ENCODE assay signal across 8 cellular contexts in the genomic region with DNA sequence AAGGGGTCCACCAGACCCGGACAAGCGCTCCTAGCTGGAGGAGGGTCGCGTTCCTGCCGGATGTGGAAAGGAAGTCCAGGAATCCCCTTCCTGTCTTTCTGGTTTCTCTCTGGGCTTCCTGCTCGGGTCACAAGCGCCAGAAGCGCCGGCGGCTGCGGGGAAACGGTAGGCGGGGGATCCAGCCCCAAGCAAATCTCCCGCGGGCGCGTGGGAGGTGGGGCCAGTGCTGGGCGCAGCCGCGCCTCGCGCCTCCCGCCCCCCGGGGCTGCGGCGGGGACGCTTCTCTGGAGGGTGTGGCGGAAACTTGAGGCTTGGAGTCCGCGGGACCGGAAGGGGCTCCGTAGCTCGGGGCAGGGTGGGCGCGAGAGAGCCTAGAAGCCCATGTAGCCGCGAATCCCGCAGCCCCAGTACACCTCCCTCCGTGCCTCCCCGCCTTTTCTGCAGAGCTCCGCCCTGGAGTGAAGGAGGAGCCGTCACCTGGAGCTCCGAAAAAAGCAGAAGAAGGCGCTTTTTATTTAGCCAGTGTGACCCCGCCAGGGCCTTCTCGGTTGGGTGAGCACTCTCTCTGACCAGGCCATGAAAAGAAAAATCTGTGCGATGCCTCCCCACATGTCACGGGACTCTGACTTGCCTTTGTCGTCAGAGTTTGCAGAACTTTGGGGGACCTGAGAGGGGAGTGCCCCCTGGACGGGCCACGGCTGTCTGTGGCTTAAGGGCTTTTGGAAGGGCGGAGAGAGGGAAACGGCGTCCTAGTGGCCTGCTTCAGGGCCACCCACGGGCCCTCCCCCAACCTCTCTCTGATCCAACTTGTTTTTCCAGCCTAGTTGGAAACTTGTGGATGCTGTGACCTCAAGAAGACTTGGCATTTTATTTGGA. TPM values are rescaled to one million over a fixed set of nuclear protein-coding genes. Genes with fewer than 3 reads are reported as not detected.
DNase-seq lines count a peak whose midpoint lies in the region; ATAC-seq and TF ChIP-seq lines count a peak whose summit lies in the region.

No MANE protein-coding gene starts in this region.

- H3K4me1 Mint-ChIP-seq in activated CD4-positive, alpha-beta T cell treated with anti-CD3 and anti-CD28 coated beads for 36 hours: peaks cover 58% of the 10 kb centered on the region

- POLR2A ChIA-PET in activated CD4-positive, alpha-beta T cell treated with anti-CD3 and anti-CD28 coated beads for 36 hours (lab: Charles Lee): interaction anchor here (0.6 to 5.0 kb wide), 20 partner anchors 13 to 284 kb away, joined by 3 to 190 read pairs (median 6); a partner anchor contains a TSS

- H3K4me3 ChIP-seq in AG09309 (ENCODE audit: control insufficient read depth, low read depth, low read length): peak overlapping the region; percentile 75

- peaks cover 13% of the 10 kb centered on the region for H3K9me3 Mint-ChIP-seq in activated CD4-positive, alpha-beta T cell treated with anti-CD3 and anti-CD28 coated beads for 36 hours (ENCODE audit: low read depth)

- H3K27ac ChIP-seq in cingulate gyrus (ENCODE audit: low read depth, low read length): peak overlapping the region; percentile 20

- ATAC-seq in GM18873 (IDR thresholded peaks at IDR 0.05; ENCODE audit: low FRiP score, unreplicated experiment): peak; percentile 46
- peak; percentile 54 for ATAC-seq in HG03108 (IDR thresholded peaks at IDR 0.05; ENCODE audit: unreplicated experiment)
- ATAC-seq in activated CD4-positive, alpha-beta T cell treated with anti-CD3 and anti-CD28 coated beads for 36 hours: peak; percentile 72
- peak; percentile 89 for ATAC-seq in left lobe of liver

- peak overlapping the region; percentile 100 for H3K27ac Mint-ChIP-seq in activated CD4-positive, alpha-beta T cell treated with anti-CD3 and anti-CD28 coated beads for 36 hours

- peaks cover 64% of the 10 kb centered on the region for H3K36me3 Mint-ChIP-seq in activated CD4-positive, alpha-beta T cell treated with anti-CD3 and anti-CD28 coated beads for 36 hours (ENCODE audit: low read depth)

- peak overlapping the region; percentile 100 for H3K4me3 Mint-ChIP-seq in activated CD4-positive, alpha-beta T cell treated with anti-CD3 and anti-CD28 coated beads for 36 hours

- DNase-seq in AG09309 (ENCODE audit: low read depth) (no peak), NCI-H345 treated with DMSO at 0.1 percent for 48 hours (lab: John Stamatoyannopoulos, UW; ENCODE audit: unreplicated experiment) (peak; percentile 78), left lobe of liver (ENCODE audit: low spot score) (peak; percentile 71)
- DNase-seq in activated CD4-positive, alpha-beta T cell treated with anti-CD3 and anti-CD28 coated beads for 36 hours: peak; percentile 96
- DNase-seq in stimulated activated CD4-positive, alpha-beta T cell treated with anti-CD3 and anti-CD28 coated beads, Interleukin-2, amount 100 ng/mL, for 4 hours (ENCODE audit: low read depth): peak; percentile 75

- no peak for TF ChIP-seq CTCF in AG09309 (IDR thresholded peaks at IDR 0.05; ENCODE audit: control insufficient read depth, insufficient read depth, low read depth, low read length, missing control alignments)

- CTCF ChIA-PET in activated CD4-positive, alpha-beta T cell treated with anti-CD3 and anti-CD28 coated beads for 36 hours (lab: Charles Lee): interaction anchor here (0.6 to 11.1 kb wide), 13 partner anchors 8 to 149 kb away, joined by 3 to 124 read pairs (median 4); a partner anchor contains a TSS

- H3K27me3 Mint-ChIP-seq in activated CD4-positive, alpha-beta T cell treated with anti-CD3 and anti-CD28 coated beads for 36 hours: no peaks in the 10 kb centered on the region

- intact Hi-C loops in activated CD4-positive, alpha-beta T cell treated with anti-CD3 and anti-CD28 coated beads for 36 hours (cut with DNase I, micrococcal nuclease): loop anchor here (1.0 to 5.0 kb wide), 11 partner anchors 14 to 404 kb away; a partner anchor contains a TSS

RNA-seq across cellular contexts. Expression of a gene that starts 21.4 kb away (rescaled TPM):
- total RNA-seq in activated CD4-positive, alpha-beta T cell treated with anti-CD3 and anti-CD28 coated beads for 36 hours: 100 to 1,000 TPM; 190 to 212 TPM
- total RNA-seq in left lobe of liver: 1.6 TPM

RNA-seq across cellular contexts. Expression of a gene that starts 40.3 kb away (rescaled TPM):
- under 1 TPM; 0.40 to 0.87 TPM for total RNA-seq in activated CD4-positive, alpha-beta T cell treated with anti-CD3 and anti-CD28 coated beads for 36 hours
- total RNA-seq in left lobe of liver: 0.15 TPM

Comparison
In these comparisons a context has a peak if more than half of its experiments do, and no peak if none do; other contexts are left out.
1. RNA of a gene that starts 21.4 kb away (total RNA-seq): 190 to 212 TPM in activated CD4-positive, alpha-beta T cell treated with anti-CD3 and anti-CD28 coated beads for 36 hours; 1.6 TPM in left lobe of liver (single experiment); every median in the first group is over 10 times any median in the second.
2. Peak in every context shown above with its lines, with median percentiles within 50 percentile points of each other: ATAC-seq.